In genomic region chr18:61334951-61335736, GRCh38 we compare ENCODE assay signal across 17 cellular contexts. TPM values are rescaled to one million over a fixed set of nuclear protein-coding genes. Genes with fewer than 3 reads are reported as not detected.
A peak's percentile ranks its signal among the peaks of the same experiment; 100 is the strongest.
DNase-seq lines count a peak whose midpoint lies in the region; ATAC-seq, FAIRE-seq and TF ChIP-seq lines count a peak whose summit lies in the region.
"Had no signal": no experiment of that assay in that cellular context is flagged by ENCODE, and none has a peak within 500 bp of the region (broad histone marks: within the 10 kb centered on the region; RNA-seq: fewer than 3 reads in every experiment).

No MANE protein-coding gene starts in this region.

- H3K4me3 ChIP-seq in left ventricle myocardium inferior (peak overlapping the region; percentile 59), right atrium auricular region (no peak overlapping the region), pancreas (no peak overlapping the region)
- H3K4me3 ChIP-seq: A549, SJSA1, thyroid gland had no signal

- TF ChIP-seq CTCF in left ventricle myocardium inferior (IDR thresholded peaks at IDR 0.05; ENCODE audit: borderline replicate concordance) = no peak
- no peak for TF ChIP-seq CTCF in right atrium auricular region (IDR thresholded peaks at IDR 0.05)
- no peak for TF ChIP-seq CTCF in endothelial cell (IDR thresholded peaks at IDR 0.05; ENCODE audit: unreplicated experiment)
- no peak for TF ChIP-seq CTCF in pancreas (IDR thresholded peaks at IDR 0.05)

- no peak for ATAC-seq in pancreas
- ATAC-seq: A549; naive thymus-derived CD4-positive, alpha-beta T cell had no signal

- H3K9me3 ChIP-seq in left ventricle myocardium inferior (replicated peaks) = no peaks in the 10 kb centered on the region
- H3K9me3 ChIP-seq in right atrium auricular region = no peaks in the 10 kb centered on the region
- H3K9me3 ChIP-seq in pancreas = no peaks in the 10 kb centered on the region
- H3K9me3 ChIP-seq: A549, adrenal gland, SJSA1, thyroid gland had no signal

- no peaks in the 10 kb centered on the region for H3K36me3 ChIP-seq in left ventricle myocardium inferior
- no peaks in the 10 kb centered on the region for H3K36me3 ChIP-seq in right atrium auricular region
- H3K36me3 ChIP-seq in pancreas = no peaks in the 10 kb centered on the region
- H3K36me3 ChIP-seq: adrenal gland, SJSA1, thyroid gland had no signal

- H3K4me3 Mint-ChIP-seq in endothelial cell (ENCODE audit: unreplicated experiment) = peak overlapping the region; percentile 92
- H3K4me3 Mint-ChIP-seq: naive thymus-derived CD4-positive, alpha-beta T cell had no signal

- no peak for DNase-seq in left ventricle myocardium inferior
- no peak for DNase-seq in right atrium auricular region (ENCODE audit: low spot score)
- no peak for DNase-seq in endothelial cell (ENCODE audit: low spot score)
- peak; percentile 64 for DNase-seq in midbrain (lab: John Stamatoyannopoulos, UW)
- no peak for DNase-seq in pancreas
- no peak for DNase-seq in activated CD4-positive, alpha-beta T cell treated with anti-CD3 and anti-CD28 coated beads, Interleukin-2, amount 50 U/mL, for 4 hours
- no peak for DNase-seq in EL
- DNase-seq: adrenal gland; naive thymus-derived CD4-positive, alpha-beta T cell; NCI-H2171 treated with DMSO at 0.1 percent for 48 hours; thyroid gland had no signal

- peaks cover 5% of the 10 kb centered on the region for H3K4me1 Mint-ChIP-seq in endothelial cell (ENCODE audit: unreplicated experiment)

- H3K4me1 ChIP-seq in left ventricle myocardium inferior (peaks cover 16% of the 10 kb centered on the region), right atrium auricular region (peaks cover 0 to 18% of the 10 kb centered on the region in 2 donors), pancreas (no peaks in the 10 kb centered on the region)
- H3K4me1 ChIP-seq: A549, adrenal gland, thyroid gland had no signal

- intact Hi-C loops in left ventricle myocardium inferior (cut with micrococcal nuclease) (no loop called here), pancreas (cut with DNase I) (no loop called here)

- H3K27ac ChIP-seq in left ventricle myocardium inferior (replicated peaks) = no peak overlapping the region
- no peak overlapping the region for H3K27ac ChIP-seq in right atrium auricular region
- H3K27ac ChIP-seq in temporal lobe (ENCODE audit: low read depth, low read length) = peak overlapping the region; percentile 98
- no peak overlapping the region for H3K27ac ChIP-seq in pancreas
- H3K27ac ChIP-seq: A549, adrenal gland, SJSA1, thyroid gland had no signal

- 37 to 44% methylated on average over 11 of the region's 11 CpGs for WGBS in pancreas, 2 donors

- no peaks in the 10 kb centered on the region for H3K36me3 Mint-ChIP-seq in endothelial cell (ENCODE audit: low read depth, unreplicated experiment)

- H3K27me3 ChIP-seq in left ventricle myocardium inferior (ENCODE audit: low read depth) (peaks cover 64% of the 10 kb centered on the region), right atrium auricular region (peaks cover 0 to 7% of the 10 kb centered on the region in 2 donors), pancreas (peaks cover 0 to 15% (median 1%) of the 10 kb centered on the region in 4 donors)
- H3K27me3 ChIP-seq: thyroid gland had no signal

- no peak for FAIRE-seq in pancreas (lab: Jason Lieb, UNC)
- FAIRE-seq: A549 had no signal

- H3K27me3 Mint-ChIP-seq in endothelial cell (ENCODE audit: unreplicated experiment) = peaks cover 14% of the 10 kb centered on the region

- H3K27ac Mint-ChIP-seq in endothelial cell (ENCODE audit: unreplicated experiment) = no peak overlapping the region

- no peaks in the 10 kb centered on the region for H3K9me3 Mint-ChIP-seq in endothelial cell (ENCODE audit: unreplicated experiment)

RNA-seq across cellular contexts. Expression of gene CDH20, which starts 1.9 kb away (rescaled TPM):
- not detected for total RNA-seq in left ventricle myocardium inferior
- under 1 TPM in 1 of 2 donors, not detected in 1; 0.41 TPM for total RNA-seq in right atrium auricular region
- total RNA-seq in endothelial cell (ENCODE audit: unreplicated experiment) = not detected
- total RNA-seq in temporal lobe = 5.9 TPM
- under 1 TPM in 1 of 6 donors, not detected in 5; 0.17 TPM for total RNA-seq in pancreas
- under 1 TPM in 1 of 2 donors, not detected in 1; 0.02 TPM for polyA plus RNA-seq in pancreas
- total RNA-seq: dermis microvascular lymphatic vessel endothelial cell, kidney epithelial cell, SJSA1, smooth muscle cell had no signal
- polyA plus RNA-seq: A549 had no signal
